Comparison of ENCODE assay signal across 12 cellular contexts in genomic region chr6:35401514-35401913, GRCh38. TPM values are rescaled to one million over a fixed set of nuclear protein-coding genes. Genes with fewer than 3 reads are reported as not detected.
A peak's percentile ranks its signal among the peaks of the same experiment; 100 is the strongest.
DNase-seq lines count a peak whose midpoint lies in the region; ATAC-seq and TF ChIP-seq lines count a peak whose summit lies in the region.
"Had no signal": no experiment of that assay in that cellular context is flagged by ENCODE, and none has a peak within 500 bp of the region (broad histone marks: within the 10 kb centered on the region; RNA-seq: fewer than 3 reads in every experiment).

No MANE protein-coding gene starts in this region.

- H3K27me3 Mint-ChIP-seq in activated naive CD4-positive, alpha-beta T cell treated with anti-CD3 and anti-CD28 coated beads, Interleukin-2, amount 50 U/mL, for 24 hours = no peaks in the 10 kb centered on the region
- H3K27me3 Mint-ChIP-seq in T-cell (no peaks in the 10 kb centered on the region), type B pancreatic cell (no peaks in the 10 kb centered on the region)

- peak overlapping the region; percentile 52 for H3K27ac Mint-ChIP-seq in activated naive CD4-positive, alpha-beta T cell treated with anti-CD3 and anti-CD28 coated beads, Interleukin-2, amount 50 U/mL, for 24 hours
- peak overlapping the region; percentile 9 to 66 for H3K27ac Mint-ChIP-seq in T-cell
- peak overlapping the region; percentile 73 for H3K27ac Mint-ChIP-seq in type B pancreatic cell

- H3K4me3 Mint-ChIP-seq in activated naive CD4-positive, alpha-beta T cell treated with anti-CD3 and anti-CD28 coated beads, Interleukin-2, amount 50 U/mL, for 24 hours = no peak overlapping the region
- H3K4me3 Mint-ChIP-seq in T-cell = no peak overlapping the region
- no peak overlapping the region for H3K4me3 Mint-ChIP-seq in type B pancreatic cell

- peaks cover 38% of the 10 kb centered on the region for H3K4me1 Mint-ChIP-seq in activated naive CD4-positive, alpha-beta T cell treated with anti-CD3 and anti-CD28 coated beads, Interleukin-2, amount 50 U/mL, for 24 hours
- peaks cover 26 to 32% (median 28%) of the 10 kb centered on the region in 3 donors for H3K4me1 Mint-ChIP-seq in T-cell
- H3K4me1 Mint-ChIP-seq in type B pancreatic cell (ENCODE audit: unreplicated experiment) = peaks cover 43% of the 10 kb centered on the region

- CTCF ChIA-PET in T-cell (lab: Charles Lee) = no interaction called here

- peaks cover 4% of the 10 kb centered on the region for H3K36me3 Mint-ChIP-seq in activated naive CD4-positive, alpha-beta T cell treated with anti-CD3 and anti-CD28 coated beads, Interleukin-2, amount 50 U/mL, for 24 hours
- H3K36me3 Mint-ChIP-seq in T-cell (peaks cover 16% of the 10 kb centered on the region), type B pancreatic cell (peaks cover 6% of the 10 kb centered on the region)

- DNase-seq in activated naive CD4-positive, alpha-beta T cell treated with anti-CD3 and anti-CD28 coated beads, Interleukin-2, amount 50 U/mL, for 16 hours = no peak
- DNase-seq in T-cell (no peak), left lobe of liver (ENCODE audit: low spot score) (peak; percentile 88), type B pancreatic cell (ENCODE audit: extremely low spot score, unreplicated experiment) (no peak), GM19238 (ENCODE audit: insufficient read length, low spot score) (no peak), Ammon's horn (ENCODE audit: low spot score) (no peak), NCI-H69 (lab: John Stamatoyannopoulos, UW) (no peak)
- DNase-seq: DMS79, hippocampal formation, left ventricle myocardium superior, occipital lobe had no signal

- H3K9me3 Mint-ChIP-seq in activated naive CD4-positive, alpha-beta T cell treated with anti-CD3 and anti-CD28 coated beads, Interleukin-2, amount 50 U/mL, for 24 hours = no peaks in the 10 kb centered on the region
- H3K9me3 Mint-ChIP-seq in T-cell (no peaks in the 10 kb centered on the region), type B pancreatic cell (peaks cover 4% of the 10 kb centered on the region)

- no peak for TF ChIP-seq CTCF in type B pancreatic cell (conservative IDR thresholded peaks at IDR 0.05)

- ATAC-seq in T-cell (replicated peaks in 1 of 4) = no peak
- ATAC-seq in left lobe of liver = peak; percentile 79
- ATAC-seq: left ventricle myocardium superior had no signal

- POLR2A ChIA-PET in T-cell (lab: Charles Lee) = no interaction called here

RNA-seq across cellular contexts. Expression of gene FANCE, which starts 50.6 kb away (rescaled TPM):
- total RNA-seq in T-cell (10 to 100 TPM in 3 of 5 donors, 1 to 10 TPM in 2; 5.6 to 12.8 (median 11.7) TPM), left lobe of liver (1.1 TPM), type B pancreatic cell (ENCODE audit: low replicate concordance) (11.6 and 12.8 TPM in 2 replicates)

RNA-seq across cellular contexts. Expression of gene PPARD, which starts 59.2 kb away (rescaled TPM):
- total RNA-seq in T-cell = 10 to 100 TPM; 36.8 to 41.3 (median 37.9) TPM
- 10.8 TPM for total RNA-seq in left lobe of liver
- total RNA-seq in type B pancreatic cell (ENCODE audit: low replicate concordance) = 21.9 and 27.1 TPM in 2 replicates
